ENCODE assay signal across 7 cellular contexts in the genomic region with DNA sequence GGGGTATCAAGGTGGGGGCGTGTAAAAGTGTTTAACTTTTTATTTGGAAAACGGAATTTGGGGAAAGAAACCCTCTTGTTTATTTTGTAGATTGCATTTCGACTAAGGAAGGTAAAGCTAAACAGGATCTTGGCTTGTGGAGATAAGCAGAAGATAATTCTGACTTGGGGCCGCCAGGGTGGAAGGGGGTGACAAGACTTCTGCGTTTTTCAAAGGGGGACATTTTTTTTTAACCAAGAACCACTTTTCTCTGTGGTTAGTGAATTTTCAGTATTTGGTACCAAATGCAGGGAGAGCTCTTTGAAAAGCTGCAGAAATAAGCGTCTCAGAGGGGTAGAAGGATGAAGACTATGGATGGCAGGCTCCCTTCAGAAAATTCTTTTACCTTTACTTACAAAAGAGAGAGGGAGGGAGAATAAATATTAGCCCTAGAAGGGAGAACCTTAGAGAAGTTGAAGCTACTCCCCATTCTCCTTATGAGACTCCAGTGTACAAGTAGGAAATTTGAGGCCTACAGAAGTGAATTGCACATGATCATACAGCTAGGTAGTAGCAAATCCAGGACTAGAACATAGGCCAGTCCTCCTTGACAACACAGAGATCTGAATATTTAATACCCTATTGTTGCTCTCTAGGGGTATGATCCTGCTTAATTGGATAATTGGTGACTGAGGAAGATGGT. TPM values are rescaled to one million over a fixed set of nuclear protein-coding genes. Genes with fewer than 3 reads are reported as not detected.
DNase-seq lines count a peak whose midpoint lies in the region; ATAC-seq and TF ChIP-seq lines count a peak whose summit lies in the region.

No MANE protein-coding gene starts in this region.

- no peaks in the 10 kb centered on the region for H3K9me3 Mint-ChIP-seq in WTC11
- no peaks in the 10 kb centered on the region for H3K9me3 Mint-ChIP-seq in stimulated activated naive CD8-positive, alpha-beta T cell treated with anti-CD3 and anti-CD28 coated beads, Interleukin-15, amount 100 ng/mL, for 72 hours

- POLR2A ChIA-PET in WTC11 (lab: Charles Lee): interaction anchor here (0.9 to 1.6 kb wide), 5 partner anchors 8 to 34 kb away, joined by 3 to 12 read pairs (median 7); no protein-coding TSS in a partner anchor

- DNase-seq in WTC11 (ENCODE audit: low spot score) (no peak), iPS DF 6.9 (ENCODE audit: low read depth, low spot score) (no peak), NCI-H1092 treated with DMSO at 0.1 percent for 48 hours (lab: John Stamatoyannopoulos, UW) (no peak), HuH-7.5 (ENCODE audit: low spot score) (no peak)
- DNase-seq in stimulated activated naive CD8-positive, alpha-beta T cell treated with anti-CD3 and anti-CD28 coated beads, Interleukin-15, amount 100 ng/mL, for 72 hours: no peak

- no peak overlapping the region for H3K27ac ChIP-seq in iPS DF 6.9 (ENCODE audit: low read length)

- CTCF ChIA-PET in WTC11 (lab: Charles Lee): interaction anchor here (0.6 to 2.7 kb wide), 11 partner anchors 9 to 1164 kb away, joined by 3 to 8 read pairs (median 4); a partner anchor contains a TSS

- WGBS in iPS DF 6.9 (ENCODE audit: insufficient coverage, insufficient read length): no CpG with 5 or more reads among the region's 6 CpGs

- peaks cover 29% of the 10 kb centered on the region for H3K36me3 Mint-ChIP-seq in WTC11

- peaks cover 28% of the 10 kb centered on the region for H3K4me1 Mint-ChIP-seq in WTC11
- peaks cover 32% of the 10 kb centered on the region for H3K4me1 Mint-ChIP-seq in stimulated activated naive CD8-positive, alpha-beta T cell treated with anti-CD3 and anti-CD28 coated beads, Interleukin-15, amount 100 ng/mL, for 72 hours

- H3K4me1 ChIP-seq in iPS DF 6.9 (ENCODE audit: control insufficient read depth, insufficient read depth, low read length): no peaks in the 10 kb centered on the region

- peaks cover 3% of the 10 kb centered on the region; the same call in 1 of the 2 replicates for H3K27me3 Mint-ChIP-seq in WTC11 (ENCODE audit: low read depth)
- H3K27me3 Mint-ChIP-seq in stimulated activated naive CD8-positive, alpha-beta T cell treated with anti-CD3 and anti-CD28 coated beads, Interleukin-15, amount 100 ng/mL, for 72 hours: peaks cover 14% of the 10 kb centered on the region

- H3K36me3 ChIP-seq in iPS DF 6.9 (ENCODE audit: control insufficient read depth, insufficient read depth, low read length): 0 out of 2 replicates have a peak, but pooled peaks cover 4% of the 10 kb centered on the region

- peak overlapping the region; percentile 90 for H3K4me3 Mint-ChIP-seq in WTC11
- peak overlapping the region; percentile 94 for H3K4me3 Mint-ChIP-seq in stimulated activated naive CD8-positive, alpha-beta T cell treated with anti-CD3 and anti-CD28 coated beads, Interleukin-15, amount 100 ng/mL, for 72 hours

- H3K4me3 ChIP-seq in iPS DF 6.9 (ENCODE audit: low read length): peak overlapping the region; percentile 99; the same call in 1 of the 2 replicates

- TF ChIP-seq CTCF in WTC11 (IDR thresholded peaks at IDR 0.05): no peak

- no peaks in the 10 kb centered on the region for H3K9me3 ChIP-seq in iPS DF 6.9 (ENCODE audit: control insufficient read depth, insufficient read depth, low read length)

- H3K27ac Mint-ChIP-seq in WTC11: peak overlapping the region; percentile 97; the same call in 1 of the 2 replicates
- peak overlapping the region; percentile 96 to 98 for H3K27ac Mint-ChIP-seq in stimulated activated naive CD8-positive, alpha-beta T cell treated with anti-CD3 and anti-CD28 coated beads, Interleukin-15, amount 100 ng/mL, for 72 hours

- ATAC-seq in HG03135 (IDR thresholded peaks at IDR 0.05; ENCODE audit: unreplicated experiment) (peak; percentile 17), WTC11 (no peak), HG03175 (IDR thresholded peaks at IDR 0.05; ENCODE audit: unreplicated experiment) (no peak)
- ATAC-seq in stimulated activated naive CD8-positive, alpha-beta T cell treated with anti-CD3 and anti-CD28 coated beads, Interleukin-15, amount 100 ng/mL, for 72 hours: peak; percentile 29

- no peaks in the 10 kb centered on the region for H3K27me3 ChIP-seq in iPS DF 6.9 (ENCODE audit: control insufficient read depth, insufficient read depth, low read length)

TF ChIP-seq in WTC11, 78 proteins besides CTCF, POLR2A, EP300 and RAD21:
- TF ChIP-seq ZNF317 (CRISPR knock-in tag; IDR thresholded peaks at IDR 0.05; ENCODE audit: borderline replicate concordance, low read depth): no peak
TF ChIP-seq in WTC11: peak in this region for 0.

RNA-seq across cellular contexts. Expression of a gene that starts 0.8 kb away (rescaled TPM):
- 170 to 200 TPM (median 200 TPM) in 3 replicates for total RNA-seq in WTC11 (2021)

RNA-seq across cellular contexts. Expression of a gene that starts 5.9 kb away (rescaled TPM):
- total RNA-seq in WTC11 (2021): 81.6 to 94.4 TPM (median 83.9 TPM) in 3 replicates

RNA-seq across cellular contexts. Expression of a gene that starts 15.2 kb away (rescaled TPM):
- total RNA-seq in WTC11 (2021): 3.0 to 4.3 TPM (median 4.2 TPM) in 3 replicates

RNA-seq across cellular contexts. Expression of a gene that starts 41.1 kb away (rescaled TPM):
- 18.4 to 24.0 TPM (median 19.0 TPM) in 3 replicates for total RNA-seq in WTC11 (2021)

RNA-seq across cellular contexts. Expression of a gene that starts 52.6 kb away (rescaled TPM):
- total RNA-seq in WTC11 (2021): 1.1 to 1.5 TPM (median 1.5 TPM) in 3 replicates

Comparison
In these comparisons a context has a peak if more than half of its experiments do, and no peak if none do; other contexts are left out.
1. ATAC-seq: peak in HG03135 (single experiment) and stimulated activated naive CD8-positive, alpha-beta T cell treated with anti-CD3 and anti-CD28 coated beads, Interleukin-15, amount 100 ng/mL, for 72 hours (single experiment); none in WTC11 (single experiment) and HG03175 (single experiment).